ENCODE assay signal across 13 cellular contexts in the genomic region with DNA sequence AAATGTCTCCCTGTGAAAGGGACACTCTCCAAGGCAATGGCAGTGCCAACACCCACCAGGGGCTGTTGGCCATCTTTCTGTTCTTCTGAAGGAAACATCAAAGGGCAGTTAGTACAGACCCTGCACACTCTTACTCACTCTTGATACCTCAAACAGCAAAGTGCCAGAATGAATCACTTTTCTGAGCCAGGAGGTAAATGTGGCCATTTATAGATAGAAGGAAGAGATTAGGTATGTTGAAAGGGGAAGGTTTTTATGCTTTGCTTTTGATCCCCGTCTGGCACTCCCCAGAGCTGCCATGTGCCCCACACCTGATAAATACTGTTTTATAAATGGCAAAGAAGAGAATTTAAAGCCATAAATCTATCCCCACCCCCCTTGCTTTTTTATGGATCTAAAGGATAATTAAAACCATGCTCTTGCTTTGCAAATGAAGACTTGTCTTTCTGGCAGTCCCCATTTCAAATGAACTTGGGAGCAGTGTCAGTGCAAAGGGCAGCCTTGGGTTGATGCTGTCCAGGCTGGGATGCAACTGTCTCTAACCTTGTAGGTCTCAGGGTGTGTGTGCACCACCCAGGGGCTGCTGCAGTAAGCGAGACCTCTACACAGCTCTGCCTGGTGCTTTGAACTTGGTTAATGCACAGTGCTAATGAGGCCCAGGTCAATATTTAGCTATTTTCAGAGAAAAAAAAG.
DNase-seq lines count a peak whose midpoint lies in the region; ATAC-seq and TF ChIP-seq lines count a peak whose summit lies in the region.
"Had no signal": no experiment of that assay in that cellular context is flagged by ENCODE, and none has a peak within 500 bp of the region (broad histone marks: within the 10 kb centered on the region; RNA-seq: fewer than 3 reads in every experiment).

No MANE protein-coding gene starts in this region.

- CTCF ChIA-PET in CD4-positive, alpha-beta memory T cell (lab: Charles Lee; ENCODE audit: partially characterized antibody) = interaction anchor here (0.8 kb wide), 1 partner anchor 85 kb away, joined by 3 read pairs; no protein-coding TSS in a partner anchor

- peak; percentile 100 for ATAC-seq in activated T-helper 17 cell treated with anti-CD3 and anti-CD28 coated beads, Interleukin-2, amount 50 U/mL, for 72 hours (replicated peaks)
- ATAC-seq in natural killer cell (peak in 2 of 3 donors; percentile 47 to 59), HG02970 (IDR thresholded peaks at IDR 0.05; ENCODE audit: low FRiP score, unreplicated experiment) (no peak)

- H3K4me1 Mint-ChIP-seq in CD4-positive, alpha-beta memory T cell = peaks cover 31 to 52% (median 35%) of the 10 kb centered on the region in 4 donors
- H3K4me1 Mint-ChIP-seq in activated T-helper 17 cell treated with anti-CD3 and anti-CD28 coated beads, Interleukin-2, amount 50 U/mL, for 72 hours = peaks cover 32% of the 10 kb centered on the region
- H3K4me1 Mint-ChIP-seq in natural killer cell = peaks cover 8 to 15% of the 10 kb centered on the region in 2 donors
- H3K4me1 Mint-ChIP-seq: neural crest cell had no signal

- peaks cover 4% of the 10 kb centered on the region in 2 donors for H3K36me3 Mint-ChIP-seq in CD4-positive, alpha-beta memory T cell
- H3K36me3 Mint-ChIP-seq in activated T-helper 17 cell treated with anti-CD3 and anti-CD28 coated beads, Interleukin-2, amount 50 U/mL, for 72 hours (ENCODE audit: low read depth) = no peaks in the 10 kb centered on the region
- no peaks in the 10 kb centered on the region for H3K36me3 Mint-ChIP-seq in natural killer cell

- DNase-seq in CD4-positive, alpha-beta memory T cell = peak; percentile 34 to 70 (median 37)
- peak; percentile 56 for DNase-seq in RPMI7951 (ENCODE audit: low read depth)
- no peak for DNase-seq in natural killer cell
- no peak for DNase-seq in SK-N-DZ (ENCODE audit: low spot score)
- no peak for DNase-seq in Peyer's patch
- DNase-seq in NCI-H187 (lab: John Stamatoyannopoulos, UW) = no peak
- DNase-seq: AML-193; effector CD4-positive, alpha-beta T cell; Kasumi-1; NCI-H2081 had no signal

- no peak overlapping the region for H3K27ac ChIP-seq in CD4-positive, alpha-beta memory T cell (ENCODE audit: low read depth, low read length)
- no peak overlapping the region for H3K27ac ChIP-seq in Peyer's patch

- POLR2A ChIA-PET in CD4-positive, alpha-beta memory T cell (lab: Charles Lee; ENCODE audit: partially characterized antibody) = interaction anchor here (0.8 to 1.3 kb wide), 8 partner anchors 10 to 130 kb away, joined by 3 to 6 read pairs (median 3); no protein-coding TSS in a partner anchor

- H3K27me3 ChIP-seq in CD4-positive, alpha-beta memory T cell (ENCODE audit: insufficient read depth, low read length) = no peaks in the 10 kb centered on the region
- no peaks in the 10 kb centered on the region for H3K27me3 ChIP-seq in Peyer's patch

- H3K9me3 Mint-ChIP-seq in CD4-positive, alpha-beta memory T cell = peaks cover 0 to 18% (median 7%) of the 10 kb centered on the region in 8 donors
- H3K9me3 Mint-ChIP-seq in activated T-helper 17 cell treated with anti-CD3 and anti-CD28 coated beads, Interleukin-2, amount 50 U/mL, for 72 hours = peaks cover 9% of the 10 kb centered on the region
- peaks cover 2 to 3% of the 10 kb centered on the region in 2 donors for H3K9me3 Mint-ChIP-seq in natural killer cell

- intact Hi-C loops in CD4-positive, alpha-beta memory T cell (cut with micrococcal nuclease) = loop anchor here (1.0 to 5.0 kb wide), 2 partner anchors 37 to 55 kb away; no protein-coding TSS in a partner anchor
- intact Hi-C loops in natural killer cell (cut with micrococcal nuclease) = no loop called here

- H3K27me3 Mint-ChIP-seq in CD4-positive, alpha-beta memory T cell = no peaks in the 10 kb centered on the region
- no peaks in the 10 kb centered on the region for H3K27me3 Mint-ChIP-seq in activated T-helper 17 cell treated with anti-CD3 and anti-CD28 coated beads, Interleukin-2, amount 50 U/mL, for 72 hours
- H3K27me3 Mint-ChIP-seq in natural killer cell (ENCODE audit: low read depth in 2 of 2) = no peaks in the 10 kb centered on the region

- H3K27ac Mint-ChIP-seq in CD4-positive, alpha-beta memory T cell = peak overlapping the region; percentile 65 to 90 (median 88)
- H3K27ac Mint-ChIP-seq in activated T-helper 17 cell treated with anti-CD3 and anti-CD28 coated beads, Interleukin-2, amount 50 U/mL, for 72 hours = peak overlapping the region; percentile 64
- no peak overlapping the region for H3K27ac Mint-ChIP-seq in natural killer cell

- peak overlapping the region in 5 of 8 donors; percentile 12 to 67 (median 42) for H3K4me3 Mint-ChIP-seq in CD4-positive, alpha-beta memory T cell
- H3K4me3 Mint-ChIP-seq in activated T-helper 17 cell treated with anti-CD3 and anti-CD28 coated beads, Interleukin-2, amount 50 U/mL, for 72 hours = peak overlapping the region; percentile 42
- H3K4me3 Mint-ChIP-seq in natural killer cell = no peak overlapping the region
- H3K4me3 Mint-ChIP-seq: neural crest cell had no signal

- H3K36me3 ChIP-seq in CD4-positive, alpha-beta memory T cell (ENCODE audit: insufficient read depth, low read length) = no peaks in the 10 kb centered on the region
- H3K36me3 ChIP-seq in Peyer's patch = no peaks in the 10 kb centered on the region

- H3K4me3 ChIP-seq in CD4-positive, alpha-beta memory T cell (ENCODE audit: low read length in 2 of 2) = no peak overlapping the region
- H3K4me3 ChIP-seq in Peyer's patch = no peak overlapping the region

- no peak for TF ChIP-seq POLR2A in Peyer's patch (IDR thresholded peaks at IDR 0.05)

- no peaks in the 10 kb centered on the region for H3K9me3 ChIP-seq in CD4-positive, alpha-beta memory T cell (ENCODE audit: control insufficient read depth in 1 of 2, low read length in 2 of 2)
- H3K9me3 ChIP-seq in Peyer's patch = no peaks in the 10 kb centered on the region

- TF ChIP-seq CTCF in natural killer cell (IDR thresholded peaks at IDR 0.05) (no peak), Peyer's patch (IDR thresholded peaks at IDR 0.05) (no peak)

- H3K4me1 ChIP-seq in CD4-positive, alpha-beta memory T cell (ENCODE audit: insufficient read depth, low read length) = peaks cover 32% of the 10 kb centered on the region
- H3K4me1 ChIP-seq in Peyer's patch = no peaks in the 10 kb centered on the region

Comparison
In these comparisons a context has a peak if more than half of its experiments do, and no peak if none do; other contexts are left out.
1. DNase-seq: peak in CD4-positive, alpha-beta memory T cell (5 of 5) and RPMI7951 (single experiment); none in natural killer cell (single experiment), SK-N-DZ (single experiment), Peyer's patch (0 of 3) and NCI-H187 (0 of 2).
2. H3K27ac Mint-ChIP-seq: peak in CD4-positive, alpha-beta memory T cell (7 of 7) and activated T-helper 17 cell treated with anti-CD3 and anti-CD28 coated beads, Interleukin-2, amount 50 U/mL, for 72 hours (single experiment); none in natural killer cell (0 of 2).